Comparison of ENCODE assay signal across 9 cellular contexts in the genomic region with DNA sequence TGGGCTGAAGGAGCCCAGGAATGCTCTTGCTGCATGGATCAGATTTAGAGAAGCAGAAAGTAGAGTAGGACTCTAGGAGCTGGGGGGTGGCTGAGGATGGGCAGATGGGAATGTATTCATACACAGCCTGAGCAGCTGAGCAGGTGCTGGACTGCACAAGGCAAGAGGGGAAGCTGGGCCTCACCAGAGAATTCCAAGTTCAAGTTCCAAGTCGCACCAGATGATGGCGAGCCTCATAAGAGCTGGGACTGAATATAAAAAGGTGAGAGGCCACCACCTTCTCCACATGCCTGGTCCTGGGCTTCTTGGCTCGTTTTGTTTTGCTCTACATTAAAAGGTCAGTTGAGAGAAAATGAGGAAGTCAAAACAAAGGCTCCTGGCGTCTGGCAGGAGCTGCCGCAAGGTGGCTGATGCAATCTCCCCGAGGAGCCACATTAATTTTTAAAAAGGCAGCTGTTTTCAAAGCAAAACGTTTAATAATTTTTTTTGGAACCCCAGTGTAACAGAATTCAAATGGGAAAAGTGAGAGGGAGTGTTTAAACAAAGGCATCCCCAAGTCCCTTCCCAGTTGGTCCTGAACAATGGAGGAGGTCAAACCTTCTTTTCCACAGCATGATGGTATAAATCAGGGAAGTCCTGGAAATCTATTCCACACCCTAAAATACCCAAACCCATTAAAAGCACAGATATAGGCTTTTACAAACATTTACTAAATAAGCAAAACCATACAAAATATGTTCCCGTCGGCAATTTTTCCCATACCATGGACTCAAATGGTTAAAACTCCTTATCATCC. TPM values are rescaled to one million over a fixed set of nuclear protein-coding genes. Genes with fewer than 3 reads are reported as not detected.
DNase-seq lines count a peak whose midpoint lies in the region; ATAC-seq and TF ChIP-seq lines count a peak whose summit lies in the region.
"Had no signal": no experiment of that assay in that cellular context is flagged by ENCODE, and none has a peak within 500 bp of the region (broad histone marks: within the 10 kb centered on the region; RNA-seq: fewer than 3 reads in every experiment).

No MANE protein-coding gene starts in this region.

- H3K36me3 ChIP-seq in OCI-LY7 (ENCODE audit: insufficient read depth, low read length): peaks cover 71% of the 10 kb centered on the region

- H3K27ac ChIP-seq in OCI-LY7 (ENCODE audit: low read depth, low read length, poor library complexity, severe bottlenecking) (peak overlapping the region; percentile 64), skin epidermis (peak overlapping the region in 16 of 21 experiments; percentile 11 to 79 (median 42))

- TSS peak; percentile 8 for BruUV-seq in OCI-LY7 (replicated peaks; lab: Mats Ljungman, UMichigan)

- H3K79me2 ChIP-seq in OCI-LY7 (ENCODE audit: insufficient read depth, low read depth, low read length): no peaks in the 10 kb centered on the region

- H3K4me1 ChIP-seq in OCI-LY7 (ENCODE audit: insufficient read depth, low read length, poor library complexity, severe bottlenecking): peaks cover 25% of the 10 kb centered on the region

- TF ChIP-seq CTCF in OCI-LY7 (conservative IDR thresholded peaks at IDR 0.05; ENCODE audit: low read length): no peak; the same call in 1 of the 2 replicates

- peak overlapping the region; percentile 51 for H3K4me2 ChIP-seq in OCI-LY7 (ENCODE audit: low read length)

- peak; percentile 70 for DNase-seq in OCI-LY7 (ENCODE audit: low spot score)
- DNase-seq in effector CD8-positive, alpha-beta T cell (lab: John Stamatoyannopoulos, UW): no peak
- no peak for DNase-seq in islet precursor cell
- no peak for DNase-seq in NK-92 (lab: John Stamatoyannopoulos, UW; ENCODE audit: unreplicated experiment)
- DNase-seq: NCI-H2107 had no signal

- CTCF ChIA-PET in OCI-LY7 (lab: Charles Lee; ENCODE audit: unreplicated experiment): interaction anchor here (0.9 kb wide), 1 partner anchor 8 kb away, joined by 6 read pairs; no protein-coding TSS in a partner anchor

- H3K9me3 ChIP-seq in OCI-LY7 (ENCODE audit: low read length): peaks cover 42% of the 10 kb centered on the region

- peak; percentile 28 for ATAC-seq in GM18909 (IDR thresholded peaks at IDR 0.05; ENCODE audit: poor library complexity, unreplicated experiment)
- ATAC-seq in esophagus mucosa: peak; percentile 19
- ATAC-seq in HG02610 (IDR thresholded peaks at IDR 0.05; ENCODE audit: unreplicated experiment): no peak

- POLR2A ChIA-PET in OCI-LY7 (lab: Charles Lee): interaction anchor here (0.6 to 2.9 kb wide), 8 partner anchors 9 to 1919 kb away, joined by 3 to 34 read pairs (median 4); a partner anchor contains a TSS

- no peaks in the 10 kb centered on the region for H3K9me2 ChIP-seq in OCI-LY7 (ENCODE audit: insufficient read depth, low read length)

- H3K4me3 ChIP-seq in OCI-LY7 (ENCODE audit: low read depth, low read length, poor library complexity, severe bottlenecking) (no peak overlapping the region), skin epidermis (no peak overlapping the region)

- intact Hi-C loops in OCI-LY7 (cut with micrococcal nuclease; ENCODE audit: unreplicated experiment): loop anchor here (2.0 kb wide), 1 partner anchor 816 kb away; a partner anchor contains a TSS

- H4K20me1 ChIP-seq in OCI-LY7 (ENCODE audit: insufficient read depth, low read length): no peaks in the 10 kb centered on the region

- H2AFZ ChIP-seq in OCI-LY7 (ENCODE audit: low read length): peak overlapping the region; percentile 48; the same call in 1 of the 2 replicates

RNA-seq across cellular contexts. Expression of a gene that starts 9.5 kb away (rescaled TPM):
- total RNA-seq in OCI-LY7 (2014; rRNA removed; shearing (Covaris generic)): 64.0 and 69.4 TPM in 2 replicates
- 81.9 and 85.0 TPM in 2 replicates for total RNA-seq in OCI-LY7 (2022)
- total RNA-seq in esophagus mucosa: 39.6 TPM

RNA-seq across cellular contexts. Expression of a gene that starts 13.2 kb away (rescaled TPM):
- total RNA-seq in OCI-LY7 (2014; rRNA removed; shearing (Covaris generic)): 0.41 TPM in 1 of 2 replicates, not detected in the other
- total RNA-seq in OCI-LY7 (2022) (1.6 and 1.7 TPM in 2 replicates), esophagus mucosa (1.4 TPM)

RNA-seq across cellular contexts. Expression of a gene that starts 50.3 kb away (rescaled TPM):
- 12.5 and 13.6 TPM in 2 replicates for total RNA-seq in OCI-LY7 (2014; rRNA removed; shearing (Covaris generic))
- total RNA-seq in OCI-LY7 (2022) (17.1 and 24.7 TPM in 2 replicates), esophagus mucosa (28.8 TPM)
